Comparison of ENCODE assay signal across 8 cellular contexts in genomic region chr3:36843065-36844051, GRCh38.
DNase-seq lines count a peak whose midpoint lies in the region; ATAC-seq and TF ChIP-seq lines count a peak whose summit lies in the region.

No MANE protein-coding gene starts in this region.

- no peak overlapping the region for H3K27ac ChIP-seq in neutrophil
- H3K27ac ChIP-seq in vagina = no peak overlapping the region
- H3K27ac ChIP-seq in stomach = no peak overlapping the region

- CTCF ChIA-PET in GM10248 (lab: Yijun Ruan, JAX) = interaction anchor here (0.9 to 1.7 kb wide), 6 partner anchors 11 to 110 kb away, joined by 3 to 6 read pairs (median 3); no protein-coding TSS in a partner anchor

- TF ChIP-seq EP300 in stomach (IDR thresholded peaks at IDR 0.05) = no peak

- peak; percentile 40 for DNase-seq in GM10248 (ENCODE audit: extremely low spot score)
- DNase-seq in HuH-7.5 (ENCODE audit: low spot score) = peak; percentile 32
- peak; percentile 7 for DNase-seq in activated CD4-positive, CD25-positive, alpha-beta regulatory T cell treated with anti-CD3 and anti-CD28 coated beads, Interleukin-2, amount 50 U/mL, for 16 hours (ENCODE audit: low read depth, low spot score)
- DNase-seq in effector CD4-positive, alpha-beta T cell = peak; percentile 21
- no peak for DNase-seq in vagina (ENCODE audit: extremely low spot score in 2 of 2)
- no peak for DNase-seq in stomach

- H3K36me3 ChIP-seq in neutrophil = peaks cover 98% of the 10 kb centered on the region
- peaks cover 0 to 46% of the 10 kb centered on the region in 2 donors for H3K36me3 ChIP-seq in vagina
- H3K36me3 ChIP-seq in stomach = peaks cover 16 to 90% (median 86%) of the 10 kb centered on the region in 4 donors

- WGBS in stomach, 5 donors = 56 to 63% (median 58%) methylated on average over 4 of the region's 4 CpGs

- POLR2A ChIA-PET in GM10248 (lab: Yijun Ruan, JAX) = no interaction called here

- intact Hi-C loops in vagina (cut with DNase I) (no loop called here), stomach (cut with DNase I; ENCODE audit: low total_unique reads) (no loop called here)

- TF ChIP-seq POLR2A in vagina (IDR thresholded peaks at IDR 0.05) (no peak), stomach (IDR thresholded peaks at IDR 0.05) (no peak)

- H3K4me1 ChIP-seq in neutrophil (ENCODE audit: control insufficient read depth in 1 of 2, insufficient read depth in 1 of 2, low read depth in 1 of 2, low read length in 1 of 2) (no peaks in the 10 kb centered on the region), vagina (no peaks in the 10 kb centered on the region), stomach (no peaks in the 10 kb centered on the region)

- H3K9me3 ChIP-seq in neutrophil (no peaks in the 10 kb centered on the region), vagina (no peaks in the 10 kb centered on the region), stomach (peaks cover 0 to 8% (median 2%) of the 10 kb centered on the region in 4 donors)

- TF ChIP-seq CTCF in GM10248 (IDR thresholded peaks at IDR 0.05; ENCODE audit: control extremely low read depth, extremely low read depth, low read depth, missing control alignments) (peak; percentile 48), neutrophil (IDR thresholded peaks at IDR 0.05) (peak; percentile 12), vagina (IDR thresholded peaks at IDR 0.05) (peak in 1 of 3 experiments; percentile 13), stomach (IDR thresholded peaks at IDR 0.05) (peak in 2 of 7 experiments; percentile 14 to 26)

- no peak overlapping the region for H3K4me3 ChIP-seq in neutrophil (ENCODE audit: low read depth in 1 of 2, low read length in 1 of 2)
- H3K4me3 ChIP-seq in vagina = no peak overlapping the region
- no peak overlapping the region for H3K4me3 ChIP-seq in stomach

- H3K27me3 ChIP-seq in neutrophil (no peaks in the 10 kb centered on the region), vagina (no peaks in the 10 kb centered on the region), stomach (no peaks in the 10 kb centered on the region)

- ATAC-seq in GM21447 (IDR thresholded peaks at IDR 0.05; ENCODE audit: unreplicated experiment) = peak; percentile 86

Comparison
In these comparisons a context has a peak if more than half of its experiments do, and no peak if none do; other contexts are left out.
1. DNase-seq: peak in GM10248 (single experiment), HuH-7.5 (single experiment), activated CD4-positive, CD25-positive, alpha-beta regulatory T cell treated with anti-CD3 and anti-CD28 coated beads, Interleukin-2, amount 50 U/mL, for 16 hours (single experiment) and effector CD4-positive, alpha-beta T cell (single experiment); none in vagina (0 of 2) and stomach (single experiment).